Comparison of ENCODE assay signal across 12 cellular contexts in the genomic region with DNA sequence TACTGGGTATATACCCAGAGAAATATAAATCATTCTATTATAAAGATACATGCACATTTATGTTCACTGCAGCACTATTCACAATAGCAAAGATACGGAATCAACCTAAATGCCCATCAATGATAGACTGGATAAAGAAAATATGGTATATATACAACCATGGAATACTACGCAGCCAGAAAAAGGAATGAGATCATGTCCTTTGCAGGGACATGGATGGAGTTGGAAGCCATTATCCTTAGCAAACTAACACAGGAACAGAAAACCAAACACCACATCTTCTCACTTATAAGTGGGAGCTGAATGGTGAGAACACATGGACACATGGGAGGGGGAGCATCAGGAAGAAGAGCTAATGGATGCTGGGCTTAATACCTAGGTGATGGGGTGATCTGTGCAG. TPM values are rescaled to one million over a fixed set of nuclear protein-coding genes. Genes with fewer than 3 reads are reported as not detected.
"Had no signal": no experiment of that assay in that cellular context is flagged by ENCODE, and none has a peak within 500 bp of the region (broad histone marks: within the 10 kb centered on the region; RNA-seq: fewer than 3 reads in every experiment).

No MANE protein-coding gene starts in this region.

RNA-seq across cellular contexts. Expression of gene DIO1, which starts 12.1 kb away (rescaled TPM):
- total RNA-seq: OCI-LY7, PC-3, PC-9, Peyer's patch, Right ventricle myocardium inferior, Right ventricle myocardium superior, RPMI7951, SJCRH30, SJSA1, SK-MEL-5, T-cell had no signal
- polyA plus RNA-seq: SK-N-SH had no signal
